Comparison of ENCODE assay signal across 12 cellular contexts in the genomic region with DNA sequence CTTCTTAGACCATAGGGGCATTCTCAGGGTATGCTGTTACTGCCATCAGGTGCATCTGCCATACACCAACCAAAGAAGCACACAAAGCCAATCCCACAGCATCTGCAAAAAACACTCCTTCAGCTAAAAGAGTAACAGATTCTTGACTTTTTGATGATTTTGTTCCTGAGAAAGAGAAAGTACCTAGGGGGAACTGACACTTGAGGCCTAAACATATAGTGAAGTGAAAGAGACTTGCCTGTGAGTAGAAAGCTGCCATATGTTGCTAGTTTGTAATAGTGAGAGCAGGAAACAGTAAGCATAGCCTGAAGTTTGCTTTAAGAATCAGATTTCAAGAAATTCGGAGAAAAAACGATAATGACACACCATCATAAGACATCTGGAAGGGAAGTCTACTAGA.
A peak's percentile ranks its signal among the peaks of the same experiment; 100 is the strongest.
DNase-seq lines count a peak whose midpoint lies in the region; ATAC-seq and TF ChIP-seq lines count a peak whose summit lies in the region.
"Had no signal": no experiment of that assay in that cellular context is flagged by ENCODE, and none has a peak within 500 bp of the region (broad histone marks: within the 10 kb centered on the region; RNA-seq: fewer than 3 reads in every experiment).

No MANE protein-coding gene starts in this region.

- H3K27me3 Mint-ChIP-seq in activated CD4-positive, alpha-beta memory T cell treated with anti-CD3 and anti-CD28 coated beads, Interleukin-2, amount 10 ng/mL, durations not matched to agents 7 days and 5 days = peaks cover 1% of the 10 kb centered on the region
- no peaks in the 10 kb centered on the region for H3K27me3 Mint-ChIP-seq in activated CD4-positive, alpha-beta memory T cell treated with anti-CD3 and anti-CD28 coated beads for 36 hours
- H3K27me3 Mint-ChIP-seq in progenitor cell of endocrine pancreas = no peaks in the 10 kb centered on the region

- H3K4me3 Mint-ChIP-seq in activated CD4-positive, alpha-beta memory T cell treated with anti-CD3 and anti-CD28 coated beads, Interleukin-2, amount 10 ng/mL, durations not matched to agents 7 days and 5 days = no peak overlapping the region
- H3K4me3 Mint-ChIP-seq in activated CD4-positive, alpha-beta memory T cell treated with anti-CD3 and anti-CD28 coated beads for 36 hours = no peak overlapping the region
- no peak overlapping the region for H3K4me3 Mint-ChIP-seq in stimulated activated effector memory CD8-positive, alpha-beta T cell treated with anti-CD3 and anti-CD28 coated beads, Interleukin-12 subunit alpha, Interleukin-12 subunit beta, amount 100 ng/mL, for 72 hours
- no peak overlapping the region for H3K4me3 Mint-ChIP-seq in progenitor cell of endocrine pancreas (ENCODE audit: low read depth)

- no peaks in the 10 kb centered on the region for H3K4me1 ChIP-seq in tibial nerve

- no peaks in the 10 kb centered on the region for H3K9me3 ChIP-seq in tibial nerve

- no peaks in the 10 kb centered on the region for H3K36me3 ChIP-seq in tibial nerve

- intact Hi-C loops in activated CD4-positive, alpha-beta memory T cell treated with anti-CD3 and anti-CD28 coated beads for 36 hours (cut with micrococcal nuclease) = loop anchor here (2.0 kb wide), 1 partner anchor 15 kb away; no protein-coding TSS in a partner anchor

- no peak overlapping the region for H3K4me3 ChIP-seq in tibial nerve
- H3K4me3 ChIP-seq: dorsolateral prefrontal cortex had no signal

- CTCF ChIA-PET in activated CD4-positive, alpha-beta memory T cell treated with anti-CD3 and anti-CD28 coated beads, Interleukin-2, amount 10 ng/mL, durations not matched to agents 7 days and 5 days (lab: Charles Lee) = interaction anchor here (1.0 kb wide), 1 partner anchor 19 kb away, joined by 3 read pairs; no protein-coding TSS in a partner anchor
- CTCF ChIA-PET in activated CD4-positive, alpha-beta memory T cell treated with anti-CD3 and anti-CD28 coated beads for 36 hours (lab: Charles Lee) = interaction anchor here (0.5 kb wide), 1 partner anchor 98 kb away, joined by 4 read pairs; the partner anchor contains the start of gene CTSC

- peaks cover 11% of the 10 kb centered on the region for H3K4me1 Mint-ChIP-seq in activated CD4-positive, alpha-beta memory T cell treated with anti-CD3 and anti-CD28 coated beads, Interleukin-2, amount 10 ng/mL, durations not matched to agents 7 days and 5 days
- H3K4me1 Mint-ChIP-seq in activated CD4-positive, alpha-beta memory T cell treated with anti-CD3 and anti-CD28 coated beads for 36 hours (ENCODE audit: low read depth) = peaks cover 3% of the 10 kb centered on the region
- H3K4me1 Mint-ChIP-seq in stimulated activated effector memory CD8-positive, alpha-beta T cell treated with anti-CD3 and anti-CD28 coated beads, Interleukin-12 subunit alpha, Interleukin-12 subunit beta, amount 100 ng/mL, for 72 hours = peaks cover 19% of the 10 kb centered on the region
- H3K4me1 Mint-ChIP-seq in progenitor cell of endocrine pancreas (ENCODE audit: low read depth) = no peaks in the 10 kb centered on the region

- H3K36me3 Mint-ChIP-seq in activated CD4-positive, alpha-beta memory T cell treated with anti-CD3 and anti-CD28 coated beads, Interleukin-2, amount 10 ng/mL, durations not matched to agents 7 days and 5 days (ENCODE audit: low read depth) = peaks cover 17% of the 10 kb centered on the region
- no peaks in the 10 kb centered on the region for H3K36me3 Mint-ChIP-seq in activated CD4-positive, alpha-beta memory T cell treated with anti-CD3 and anti-CD28 coated beads for 36 hours
- no peaks in the 10 kb centered on the region for H3K36me3 Mint-ChIP-seq in stimulated activated effector memory CD8-positive, alpha-beta T cell treated with anti-CD3 and anti-CD28 coated beads, Interleukin-12 subunit alpha, Interleukin-12 subunit beta, amount 100 ng/mL, for 72 hours
- H3K36me3 Mint-ChIP-seq in progenitor cell of endocrine pancreas (ENCODE audit: insufficient read depth) = no peaks in the 10 kb centered on the region

- H3K27ac ChIP-seq in tibial nerve = no peak overlapping the region
- H3K27ac ChIP-seq: dorsolateral prefrontal cortex had no signal

- peak overlapping the region; percentile 32 for H3K27ac Mint-ChIP-seq in activated CD4-positive, alpha-beta memory T cell treated with anti-CD3 and anti-CD28 coated beads, Interleukin-2, amount 10 ng/mL, durations not matched to agents 7 days and 5 days
- no peak overlapping the region for H3K27ac Mint-ChIP-seq in activated CD4-positive, alpha-beta memory T cell treated with anti-CD3 and anti-CD28 coated beads for 36 hours
- peak overlapping the region; percentile 54 for H3K27ac Mint-ChIP-seq in stimulated activated effector memory CD8-positive, alpha-beta T cell treated with anti-CD3 and anti-CD28 coated beads, Interleukin-12 subunit alpha, Interleukin-12 subunit beta, amount 100 ng/mL, for 72 hours
- H3K27ac Mint-ChIP-seq in progenitor cell of endocrine pancreas = no peak overlapping the region

- POLR2A ChIA-PET in activated CD4-positive, alpha-beta memory T cell treated with anti-CD3 and anti-CD28 coated beads, Interleukin-2, amount 10 ng/mL, durations not matched to agents 7 days and 5 days (lab: Charles Lee) = interaction anchor here (1.6 to 1.8 kb wide), 2 partner anchors 98 kb away, joined by 5 to 7 read pairs; partner anchors contain the start of gene CTSC
- POLR2A ChIA-PET in activated CD4-positive, alpha-beta memory T cell treated with anti-CD3 and anti-CD28 coated beads for 36 hours (lab: Charles Lee) = no interaction called here

- TF ChIP-seq POLR2A in tibial nerve (IDR thresholded peaks at IDR 0.05) = no peak

- ATAC-seq in GM21723 (IDR thresholded peaks at IDR 0.05; ENCODE audit: unreplicated experiment) = peak; percentile 99
- peak; percentile 98 for ATAC-seq in HG03342 (IDR thresholded peaks at IDR 0.05; ENCODE audit: unreplicated experiment)
- peak; percentile 66 for ATAC-seq in stimulated activated effector memory CD8-positive, alpha-beta T cell treated with anti-CD3 and anti-CD28 coated beads, Interleukin-12 subunit alpha, Interleukin-12 subunit beta, amount 100 ng/mL, for 72 hours

- TF ChIP-seq CTCF in progenitor cell of endocrine pancreas (IDR thresholded peaks at IDR 0.05; ENCODE audit: unreplicated experiment) (no peak), tibial nerve (IDR thresholded peaks at IDR 0.05) (no peak)

- DNase-seq in activated CD4-positive, alpha-beta memory T cell treated with anti-CD3 and anti-CD28 coated beads, Interleukin-2, amount 10 ng/mL, durations not matched to agents 7 days and 5 days = no peak
- no peak for DNase-seq in activated CD4-positive, alpha-beta memory T cell treated with anti-CD3 and anti-CD28 coated beads for 36 hours
- DNase-seq in stimulated activated effector memory CD8-positive, alpha-beta T cell treated with anti-CD3 and anti-CD28 coated beads, Interleukin-12 subunit alpha, Interleukin-12 subunit beta, amount 100 ng/mL, for 72 hours (ENCODE audit: low spot score in 2 of 2) = no peak
- DNase-seq in progenitor cell of endocrine pancreas (ENCODE audit: low spot score, unreplicated experiment) = no peak
- DNase-seq in effector CD8-positive, alpha-beta T cell (lab: John Stamatoyannopoulos, UW) = no peak
- no peak for DNase-seq in tibial nerve (ENCODE audit: low spot score in 2 of 2)
- DNase-seq: activated effector memory CD4-positive, alpha-beta T cell treated with Interleukin-2 at 50 U/mL for 16 hours; dorsolateral prefrontal cortex; NCI-H524; stimulated activated CD4-positive, alpha-beta T cell treated with anti-CD3 and anti-CD28 coated beads, Interleukin-4, amount 100 ng/mL, for 1 hour had no signal

- H3K9me3 Mint-ChIP-seq in activated CD4-positive, alpha-beta memory T cell treated with anti-CD3 and anti-CD28 coated beads, Interleukin-2, amount 10 ng/mL, durations not matched to agents 7 days and 5 days = peaks cover 27% of the 10 kb centered on the region
- peaks cover 5% of the 10 kb centered on the region for H3K9me3 Mint-ChIP-seq in activated CD4-positive, alpha-beta memory T cell treated with anti-CD3 and anti-CD28 coated beads for 36 hours
- peaks cover 8% of the 10 kb centered on the region for H3K9me3 Mint-ChIP-seq in stimulated activated effector memory CD8-positive, alpha-beta T cell treated with anti-CD3 and anti-CD28 coated beads, Interleukin-12 subunit alpha, Interleukin-12 subunit beta, amount 100 ng/mL, for 72 hours
- H3K9me3 Mint-ChIP-seq in progenitor cell of endocrine pancreas (ENCODE audit: low read depth) = peaks cover 4% of the 10 kb centered on the region

- TF ChIP-seq EP300 in tibial nerve (IDR thresholded peaks at IDR 0.05) = no peak

- WGBS in tibial nerve, 2 donors = 63 to 67% methylated on average over 2 of the region's 2 CpGs

- H3K27me3 ChIP-seq in tibial nerve = no peaks in the 10 kb centered on the region
- H3K27me3 ChIP-seq: dorsolateral prefrontal cortex had no signal

Comparison
In these comparisons a context has a peak if more than half of its experiments do, and no peak if none do; other contexts are left out.
1. H3K27ac Mint-ChIP-seq: peak in activated CD4-positive, alpha-beta memory T cell treated with anti-CD3 and anti-CD28 coated beads, Interleukin-2, amount 10 ng/mL, durations not matched to agents 7 days and 5 days (single experiment) and stimulated activated effector memory CD8-positive, alpha-beta T cell treated with anti-CD3 and anti-CD28 coated beads, Interleukin-12 subunit alpha, Interleukin-12 subunit beta, amount 100 ng/mL, for 72 hours (single experiment); none in activated CD4-positive, alpha-beta memory T cell treated with anti-CD3 and anti-CD28 coated beads for 36 hours (single experiment) and progenitor cell of endocrine pancreas (single experiment).
2. Peak in every context shown above with its lines, with median percentiles within 50 percentile points of each other: ATAC-seq.